ENCODE assay signal across 29 cellular contexts in genomic region chr1:6066680-6067079, GRCh38.
"Had no signal": no experiment of that assay in that cellular context is flagged by ENCODE, and none has a peak within 500 bp of the region (broad histone marks: within the 10 kb centered on the region; RNA-seq: fewer than 3 reads in every experiment).

No MANE protein-coding gene starts in this region.

- H3K27ac ChIP-seq: dorsolateral prefrontal cortex, epithelial cell of prostate, gastrocnemius medialis, heart left ventricle, hepatocyte, ovary, psoas muscle, sigmoid colon, thoracic aorta, tibial nerve, upper lobe of left lung had no signal

- H3K36me3 Mint-ChIP-seq: mesothelial cell of epicardium had no signal

- H3K4me2 ChIP-seq: hepatocyte had no signal

- H3K27me3 Mint-ChIP-seq: naive B cell; stimulated activated memory B cell treated with anti-CD40 and anti-IgM and Interleukin-4, amounts not matched to agents 10 μg/mL and 1 μg/mL and 100 μg/mL, for 72 hours; stimulated activated naive CD8-positive, alpha-beta T cell treated with anti-CD3 and anti-CD28 coated beads, Interleukin-15, Interleukin-2, amounts not matched to agents 100 ng/mL and 50 ng/mL, for 24 hours had no signal

- H3K4me1 Mint-ChIP-seq: endodermal cell, mesothelial cell of epicardium had no signal

- H2AFZ ChIP-seq: hepatocyte had no signal

- H3K27ac Mint-ChIP-seq: endodermal cell; mesothelial cell of epicardium; naive B cell; nephron progenitor cell; stimulated activated memory B cell treated with anti-CD40 and anti-IgM and Interleukin-4, amounts not matched to agents 10 μg/mL and 1 μg/mL and 100 μg/mL, for 72 hours; stimulated activated naive CD8-positive, alpha-beta T cell treated with anti-CD3 and anti-CD28 coated beads, Interleukin-15, Interleukin-2, amounts not matched to agents 100 ng/mL and 50 ng/mL, for 24 hours had no signal

- H3K4me3 ChIP-seq: dorsolateral prefrontal cortex, gastrocnemius medialis, heart left ventricle, hepatocyte, mucosa of descending colon, ovary, psoas muscle, sigmoid colon, thoracic aorta, tibial nerve, upper lobe of left lung had no signal

- DNase-seq: dorsolateral prefrontal cortex; effector CD4-positive, alpha-beta T cell; endodermal cell; foreskin fibroblast; gastrocnemius medialis; heart left ventricle; kidney; mesenchymal stem cell; mucosa of descending colon; naive B cell; nephron progenitor cell; occipital lobe; ovary; posterior cingulate gyrus; psoas muscle; right cardiac atrium; sigmoid colon; stimulated activated CD4-positive, alpha-beta T cell treated with anti-CD3 and anti-CD28 coated beads, Interleukin-2, amount 100 ng/mL, for 24 hours; stimulated activated CD4-positive, alpha-beta T cell treated with anti-CD3 and anti-CD28 coated beads, Interleukin-4, amount 100 ng/mL, for 24 hours; upper lobe of left lung had no signal

- H3K27me3 ChIP-seq: dorsolateral prefrontal cortex, heart left ventricle, hepatocyte, ovary, sigmoid colon, tibial nerve, upper lobe of left lung had no signal

- H3K9me3 Mint-ChIP-seq: endodermal cell; mesothelial cell of epicardium; naive B cell; nephron progenitor cell; stimulated activated memory B cell treated with anti-CD40 and anti-IgM and Interleukin-4, amounts not matched to agents 10 μg/mL and 1 μg/mL and 100 μg/mL, for 72 hours; stimulated activated naive CD8-positive, alpha-beta T cell treated with anti-CD3 and anti-CD28 coated beads, Interleukin-15, Interleukin-2, amounts not matched to agents 100 ng/mL and 50 ng/mL, for 24 hours had no signal

- H3K4me3 Mint-ChIP-seq: endodermal cell; mesothelial cell of epicardium; nephron progenitor cell; stimulated activated memory B cell treated with anti-CD40 and anti-IgM and Interleukin-4, amounts not matched to agents 10 μg/mL and 1 μg/mL and 100 μg/mL, for 72 hours; stimulated activated naive CD8-positive, alpha-beta T cell treated with anti-CD3 and anti-CD28 coated beads, Interleukin-15, Interleukin-2, amounts not matched to agents 100 ng/mL and 50 ng/mL, for 24 hours had no signal

- H3K9me3 ChIP-seq: gastrocnemius medialis, heart left ventricle, mucosa of descending colon, ovary, psoas muscle, sigmoid colon, thoracic aorta, tibial nerve, upper lobe of left lung had no signal

- H3K36me3 ChIP-seq: gastrocnemius medialis, ovary, sigmoid colon, thoracic aorta, tibial nerve had no signal

- H3K4me1 ChIP-seq: gastrocnemius medialis, psoas muscle, sigmoid colon, tibial nerve, upper lobe of left lung had no signal

- ATAC-seq: esophagus mucosa; gastrocnemius medialis; heart left ventricle; left lobe of liver; mucosa of descending colon; psoas muscle; right cardiac atrium; stimulated activated memory B cell treated with anti-CD40 and anti-IgM and Interleukin-4, amounts not matched to agents 10 μg/mL and 1 μg/mL and 100 μg/mL, for 72 hours had no signal
